1 cellular context compared by ENCODE assay signal in genomic region chr1:2109581-2110021, GRCh38.
TF ChIP-seq lines count a peak whose summit lies in the region.

No MANE protein-coding gene starts in this region.

TF ChIP-seq in H1, 55 proteins besides CTCF, POLR2A, EP300 and RAD21:
- TF ChIP-seq TCF12 (IDR thresholded peaks at IDR 0.05; ENCODE audit: low read depth, low read length), result no peak
- no peak for TF ChIP-seq KDM1A (IDR thresholded peaks at IDR 0.05; ENCODE audit: borderline replicate concordance, low read length)
- TF ChIP-seq RBBP5 (IDR thresholded peaks at IDR 0.05; ENCODE audit: borderline replicate concordance, low read depth, low read length), result no peak
- TF ChIP-seq ATF2 (IDR thresholded peaks at IDR 0.05; ENCODE audit: low read length), result no peak
- no peak for TF ChIP-seq POLR2AphosphoS5 (IDR thresholded peaks at IDR 0.05; ENCODE audit: low read depth, low read length)
- no peak for TF ChIP-seq RNF2 (IDR thresholded peaks at IDR 0.05; ENCODE audit: borderline replicate concordance, low read depth, low read length, missing control alignments, poor library complexity, severe bottlenecking)
- no peak for TF ChIP-seq TAF1 (IDR thresholded peaks at IDR 0.05; ENCODE audit: low read depth, low read length)
- no peak for TF ChIP-seq PHF8 (conservative IDR thresholded peaks at IDR 0.05; ENCODE audit: low read depth, low read length)
- no peak for TF ChIP-seq CEBPB (IDR thresholded peaks at IDR 0.05; ENCODE audit: low read depth, low read length)
- no peak for TF ChIP-seq SRF (IDR thresholded peaks at IDR 0.05; ENCODE audit: low read depth, low read length)
- TF ChIP-seq SP1 (IDR thresholded peaks at IDR 0.05; ENCODE audit: low read depth, low read length), result no peak
- no peak for TF ChIP-seq CTBP2 (IDR thresholded peaks at IDR 0.05; ENCODE audit: borderline replicate concordance, insufficient read depth, insufficient read length, low read length)
- TF ChIP-seq CHD1 (IDR thresholded peaks at IDR 0.05; ENCODE audit: low read depth, low read length), result no peak
- no peak for TF ChIP-seq EZH2 (IDR thresholded peaks at IDR 0.05; ENCODE audit: low read depth, low read length, severe bottlenecking)
- TF ChIP-seq SIN3A (conservative IDR thresholded peaks at IDR 0.05 in 1 of 2, IDR thresholded peaks at IDR 0.05 in 1 of 2; ENCODE audit: low read depth in 1 of 2, low read length in 2 of 2), result no peak
- no peak for TF ChIP-seq TEAD4 (IDR thresholded peaks at IDR 0.05; ENCODE audit: low read depth, low read length)
- TF ChIP-seq ZNF274 (IDR thresholded peaks at IDR 0.05; ENCODE audit: borderline replicate concordance, extremely low read depth, low read length), result no peak
- TF ChIP-seq FOSL1 (IDR thresholded peaks at IDR 0.05; ENCODE audit: insufficient read depth, low read depth, low read length), result no peak
